ENCODE assay signal across 9 cellular contexts in genomic region chr1:6459850-6460265, GRCh38. TPM values are rescaled to one million over a fixed set of nuclear protein-coding genes. Genes with fewer than 3 reads are reported as not detected.
DNase-seq lines count a peak whose midpoint lies in the region; ATAC-seq and TF ChIP-seq lines count a peak whose summit lies in the region.
"Had no signal": no experiment of that assay in that cellular context is flagged by ENCODE, and none has a peak within 500 bp of the region (broad histone marks: within the 10 kb centered on the region; RNA-seq: fewer than 3 reads in every experiment).

No MANE protein-coding gene starts in this region.

- no peak for ATAC-seq in GM18520 (IDR thresholded peaks at IDR 0.05; ENCODE audit: unreplicated experiment)
- ATAC-seq in HG03439 (IDR thresholded peaks at IDR 0.05; ENCODE audit: unreplicated experiment): no peak
- ATAC-seq in gastrocnemius medialis: no peak

- H2BK120ac ChIP-seq in neuronal stem cell (ENCODE audit: low read depth, low read length): no peak overlapping the region

- peak overlapping the region; percentile 75 for H3K9ac ChIP-seq in adipocyte (ENCODE audit: low read length)
- H3K9ac ChIP-seq in neuronal stem cell (ENCODE audit: low read depth, low read length, poor library complexity): peak overlapping the region; percentile 21

- H4K8ac ChIP-seq in neuronal stem cell (ENCODE audit: low read depth, low read length): no peak overlapping the region

- H2BK5ac ChIP-seq in neuronal stem cell (ENCODE audit: low read length): peak overlapping the region; percentile 53

- no CpG with 5 or more reads among the region's 18 CpGs for WGBS in neuronal stem cell (ENCODE audit: extremely low coverage in 2 of 2, insufficient read length in 2 of 2, insufficient replicate concordance in 1 of 2), 2 donors

- no peak overlapping the region for H2BK12ac ChIP-seq in neuronal stem cell (ENCODE audit: low read length)

- peak; percentile 36 for DNase-seq in ELF-1 (ENCODE audit: low read depth, low spot score)
- DNase-seq in T-helper 22 cell (ENCODE audit: low read depth): peak; percentile 70
- DNase-seq in adipocyte (ENCODE audit: low read depth): no peak
- DNase-seq in neuronal stem cell (ENCODE audit: low spot score): no peak
- DNase-seq in GOT3 (lab: John Stamatoyannopoulos, UW): no peak
- no peak for DNase-seq in gastrocnemius medialis

- peak overlapping the region; percentile 64 for H2BK15ac ChIP-seq in neuronal stem cell (ENCODE audit: low read length)

- peaks cover 5% of the 10 kb centered on the region for H3K79me1 ChIP-seq in neuronal stem cell (ENCODE audit: low read depth, low read length)

- H3K27ac ChIP-seq in neuronal stem cell (replicated peaks; ENCODE audit: low read length) (no peak overlapping the region), gastrocnemius medialis (no peak overlapping the region)

- no peak for TF ChIP-seq CTCF in gastrocnemius medialis (IDR thresholded peaks at IDR 0.05 in 4 of 5, conservative IDR thresholded peaks at IDR 0.05 in 1 of 5)

- H3K27me3 ChIP-seq in adipocyte (replicated peaks; ENCODE audit: control insufficient read depth, insufficient read depth, low read length) (peaks cover 9% of the 10 kb centered on the region), neuronal stem cell (ENCODE audit: control insufficient read depth in 3 of 3, insufficient read depth in 3 of 3, low read depth in 1 of 3, low read length in 3 of 3) (peaks cover 0 to 10% (median 0%) of the 10 kb centered on the region in 3 experiments), gastrocnemius medialis (peaks cover 44 to 53% (median 47%) of the 10 kb centered on the region in 3 donors)

- H3K4ac ChIP-seq in neuronal stem cell (ENCODE audit: low read length): no peak overlapping the region

- peak overlapping the region; percentile 6 for H2AFZ ChIP-seq in neuronal stem cell (ENCODE audit: low read length)

- intact Hi-C loops in gastrocnemius medialis (cut with DNase I; ENCODE audit: low total_unique reads): no loop called here

- no peaks in the 10 kb centered on the region for H3K36me3 ChIP-seq in adipocyte (ENCODE audit: control insufficient read depth, insufficient read depth, low read length, severe bottlenecking)
- H3K36me3 ChIP-seq in neuronal stem cell (replicated peaks in 1 of 2; ENCODE audit: control insufficient read depth in 2 of 2, insufficient read depth in 2 of 2, low read length in 2 of 2): peaks cover 10 to 28% of the 10 kb centered on the region in 2 donors
- no peaks in the 10 kb centered on the region for H3K36me3 ChIP-seq in gastrocnemius medialis

- peaks cover 11% of the 10 kb centered on the region for H3K4me1 ChIP-seq in adipocyte (ENCODE audit: control insufficient read depth, insufficient read depth, low read length)
- H3K4me1 ChIP-seq in neuronal stem cell (ENCODE audit: control insufficient read depth in 2 of 2, insufficient read depth in 1 of 2, low read depth in 1 of 2, low read length in 2 of 2): no peaks in the 10 kb centered on the region
- H3K4me1 ChIP-seq in gastrocnemius medialis: no peaks in the 10 kb centered on the region

- peak overlapping the region; percentile 89 for H3K23ac ChIP-seq in neuronal stem cell (ENCODE audit: low read depth, low read length, poor library complexity)

- peak overlapping the region; percentile 83 for H3K18ac ChIP-seq in neuronal stem cell (ENCODE audit: low read length)

- no peak overlapping the region for H3K4me2 ChIP-seq in neuronal stem cell (ENCODE audit: insufficient read depth, low read length, poor library complexity, severe bottlenecking)

- TF ChIP-seq POLR2A in gastrocnemius medialis (IDR thresholded peaks at IDR 0.05): no peak

- no peak overlapping the region for H4K91ac ChIP-seq in neuronal stem cell (ENCODE audit: low read depth, low read length, poor library complexity)

- H3K4me3 ChIP-seq in adipocyte (ENCODE audit: low read length) (peak overlapping the region; percentile 75), neuronal stem cell (ENCODE audit: low read length in 2 of 2) (no peak overlapping the region), gastrocnemius medialis (no peak overlapping the region)

- in situ Hi-C loops in gastrocnemius medialis (cut with MboI; ENCODE audit: low sequenced_read_pairs in 4 of 4): no loop called here

- H2AK5ac ChIP-seq in neuronal stem cell (ENCODE audit: low read depth, low read length): peak overlapping the region; percentile 81

- H3K9me3 ChIP-seq in adipocyte (ENCODE audit: control insufficient read depth, low read length) (no peaks in the 10 kb centered on the region), neuronal stem cell (replicated peaks in 1 of 2; ENCODE audit: control insufficient read depth in 2 of 2, insufficient read depth in 1 of 2, low read depth in 1 of 2, low read length in 2 of 2) (peaks cover 0 to 3% of the 10 kb centered on the region in 2 donors), gastrocnemius medialis (no peaks in the 10 kb centered on the region)

- H3K14ac ChIP-seq in neuronal stem cell (ENCODE audit: low read length): no peak overlapping the region

RNA-seq across cellular contexts. Expression of gene TNFRSF25, which starts 6.1 kb away (rescaled TPM):
- 14.5 TPM for polyA plus RNA-seq in neuronal stem cell (2013, experiment 1 of 2)
- polyA plus RNA-seq in neuronal stem cell (2013, experiment 2 of 2): 14.1 TPM
- total RNA-seq in gastrocnemius medialis: 1 to 10 TPM; 1.0 to 4.2 (median 2.7) TPM

RNA-seq across cellular contexts. Expression of gene PLEKHG5, which starts 31.6 kb away (rescaled TPM):
- 18.8 TPM for polyA plus RNA-seq in neuronal stem cell (2013, experiment 1 of 2)
- 18.8 TPM for polyA plus RNA-seq in neuronal stem cell (2013, experiment 2 of 2)
- 1 to 10 TPM; 1.2 to 2.3 (median 1.6) TPM for total RNA-seq in gastrocnemius medialis

RNA-seq across cellular contexts. Expression of gene ESPN, which starts 35.3 kb away (rescaled TPM):
- 3.5 TPM for polyA plus RNA-seq in neuronal stem cell (2013, experiment 1 of 2)
- 3.6 TPM for polyA plus RNA-seq in neuronal stem cell (2013, experiment 2 of 2)
- total RNA-seq in gastrocnemius medialis: under 1 TPM in 1 of 4 donors, not detected in 3; 0.41 TPM
- polyA plus RNA-seq: neural cell had no signal

RNA-seq across cellular contexts. Expression of gene HES2, which starts 40.1 kb away (rescaled TPM):
- polyA plus RNA-seq in neuronal stem cell (2013, experiment 1 of 2): 0.26 TPM
- 0.22 TPM for polyA plus RNA-seq in neuronal stem cell (2013, experiment 2 of 2)
- under 1 TPM in 1 of 4 donors, not detected in 3; 0.24 TPM for total RNA-seq in gastrocnemius medialis
- polyA plus RNA-seq: neural cell had no signal

Comparison
In these comparisons a context has a peak if more than half of its experiments do, and no peak if none do; other contexts are left out.
1. DNase-seq: peak in ELF-1 (single experiment) and T-helper 22 cell (single experiment); none in adipocyte (single experiment), neuronal stem cell (single experiment), GOT3 (single experiment) and gastrocnemius medialis (0 of 2).